In genomic region chr10:111933937-111934336, GRCh38 we compare ENCODE assay signal across 1 cellular context.
TF ChIP-seq lines count a peak whose summit lies in the region.

No MANE protein-coding gene starts in this region.

TF ChIP-seq in GM23338, 12 proteins besides CTCF, POLR2A, EP300 and RAD21 (continued from another document):
- TF ChIP-seq ZNF462 (CRISPR knock-in tag; IDR thresholded peaks at IDR 0.05), result no peak
